ENCODE assay signal across 36 cellular contexts in the genomic region with DNA sequence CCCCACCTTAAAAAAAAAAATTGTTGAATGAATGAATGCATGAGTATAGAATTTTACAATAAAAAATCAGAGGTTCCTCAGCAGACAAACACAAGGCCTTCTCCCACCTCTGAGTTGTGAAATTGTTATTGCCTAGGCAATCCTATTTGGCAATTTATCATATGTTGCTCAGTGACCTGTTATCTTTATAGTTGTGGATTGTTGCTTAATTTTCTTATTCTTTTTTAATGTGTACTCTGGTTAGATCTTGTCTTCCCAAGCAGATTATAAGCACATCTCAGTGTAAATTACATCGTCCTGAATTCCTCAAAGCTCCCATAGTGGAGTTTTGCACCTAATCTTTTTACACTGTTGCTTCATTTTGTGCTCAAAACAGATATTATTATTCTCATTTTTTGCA.
DNase-seq lines count a peak whose midpoint lies in the region; ATAC-seq and TF ChIP-seq lines count a peak whose summit lies in the region.
"Had no signal": no experiment of that assay in that cellular context is flagged by ENCODE, and none has a peak within 500 bp of the region (broad histone marks: within the 10 kb centered on the region; RNA-seq: fewer than 3 reads in every experiment).

No MANE protein-coding gene starts in this region.

- DNase-seq in SIG-M5 treated with dmso at 0.1 percent for 504 hours (lab: John Stamatoyannopoulos, UW; ENCODE audit: unreplicated experiment) (peak; percentile 56), SIG-M5 (lab: John Stamatoyannopoulos, UW) (no peak), NOMO-1 treated with DMSO at 0.1 percent for 48 hours (lab: John Stamatoyannopoulos, UW; ENCODE audit: unreplicated experiment) (peak; percentile 50), endodermal cell (no peak), omental fat pad (ENCODE audit: low spot score) (no peak), DMS79 treated with DMSO at 0.1 percent for 48 hours (lab: John Stamatoyannopoulos, UW) (no peak), islet precursor cell (no peak)
- DNase-seq: activated B cell treated with CpG ODN at 0.5 μM for 24 hours; activated CD4-positive, alpha-beta T cell treated with anti-CD3 and anti-CD28 coated beads, Interleukin-2, amount 50 U/mL, for 1 hour; activated gamma-delta T cell treated with Interleukin-2 at 50 U/mL for 16 hours; activated naive CD8-positive, alpha-beta T cell treated with anti-CD3 and anti-CD28 coated beads, Interleukin-2, amount 10 ng/mL, durations not matched to agents 7 days and 5 days; activated T-cell treated with anti-CD3 and anti-CD28 coated beads, Interleukin-2, amount 50 U/mL, for 24 hours; C1 segment of cervical spinal cord; Caco-2; DMS53; foreskin melanocyte; H9; heart right ventricle; kidney glomerular epithelial cell; NCI-H1694; NCI-H2171; NCI-H510A treated with DMSO at 0.1 percent for 48 hours; nephron progenitor cell; ovary; Peyer's patch; SHP77; stimulated activated CD4-positive, alpha-beta T cell treated with anti-CD3 and anti-CD28 coated beads, Interleukin-2, amount 100 ng/mL, for 24 hours; testis had no signal

- H3K27ac ChIP-seq in endodermal cell (ENCODE audit: low read depth, low read length) = no peak overlapping the region
- H3K27ac ChIP-seq: 22Rv1, cardiac muscle cell, coronary artery, Peyer's patch, right atrium auricular region, testis had no signal

- no peak overlapping the region for H3K9ac ChIP-seq in endodermal cell (ENCODE audit: extremely low read depth, low read length, poor library complexity, severe bottlenecking)

- H3K4me3 Mint-ChIP-seq in endodermal cell = no peak overlapping the region
- H3K4me3 Mint-ChIP-seq: activated B cell treated with CpG ODN at 0.5 μM for 24 hours; activated naive CD8-positive, alpha-beta T cell treated with anti-CD3 and anti-CD28 coated beads, Interleukin-2, amount 10 ng/mL, durations not matched to agents 7 days and 5 days; activated T-cell treated with anti-CD3 and anti-CD28 coated beads, Interleukin-2, amount 50 U/mL, for 24 hours; H9; nephron progenitor cell; stimulated activated naive CD8-positive, alpha-beta T cell treated with anti-CD3 and anti-CD28 coated beads, Interleukin-15, Interleukin-2, amounts not matched to agents 100 ng/mL and 50 ng/mL, for 24 hours had no signal

- H3K27me3 ChIP-seq in endodermal cell (ENCODE audit: control insufficient read depth, insufficient read depth, low read length, poor library complexity, severe bottlenecking) = no peaks in the 10 kb centered on the region
- H3K27me3 ChIP-seq: cardiac muscle cell, ovary, Peyer's patch, right atrium auricular region, testis had no signal

- peak overlapping the region; percentile 6 for H3K27ac Mint-ChIP-seq in endodermal cell
- H3K27ac Mint-ChIP-seq: activated B cell treated with CpG ODN at 0.5 μM for 24 hours; activated naive CD8-positive, alpha-beta T cell treated with anti-CD3 and anti-CD28 coated beads, Interleukin-2, amount 10 ng/mL, durations not matched to agents 7 days and 5 days; activated T-cell treated with anti-CD3 and anti-CD28 coated beads, Interleukin-2, amount 50 U/mL, for 24 hours; H9; nephron progenitor cell; stimulated activated naive CD8-positive, alpha-beta T cell treated with anti-CD3 and anti-CD28 coated beads, Interleukin-15, Interleukin-2, amounts not matched to agents 100 ng/mL and 50 ng/mL, for 24 hours had no signal

- no peaks in the 10 kb centered on the region for H3K36me3 ChIP-seq in endodermal cell (ENCODE audit: control insufficient read depth, insufficient read depth, low read length)
- H3K36me3 ChIP-seq: cardiac muscle cell, heart right ventricle, ovary, Peyer's patch, right atrium auricular region had no signal

- peaks cover 3% of the 10 kb centered on the region for H3K4me1 ChIP-seq in endodermal cell (ENCODE audit: control insufficient read depth, insufficient read depth, low read length)
- H3K4me1 ChIP-seq: Peyer's patch, right atrium auricular region had no signal

- TF ChIP-seq CTCF in endodermal cell (conservative IDR thresholded peaks at IDR 0.05) (no peak), omental fat pad (IDR thresholded peaks at IDR 0.05) (no peak)

- H3K9me3 Mint-ChIP-seq in endodermal cell = no peaks in the 10 kb centered on the region
- H3K9me3 Mint-ChIP-seq: activated B cell treated with CpG ODN at 0.5 μM for 24 hours; activated naive CD8-positive, alpha-beta T cell treated with anti-CD3 and anti-CD28 coated beads, Interleukin-2, amount 10 ng/mL, durations not matched to agents 7 days and 5 days; activated T-cell treated with anti-CD3 and anti-CD28 coated beads, Interleukin-2, amount 50 U/mL, for 24 hours; H9; nephron progenitor cell; stimulated activated naive CD8-positive, alpha-beta T cell treated with anti-CD3 and anti-CD28 coated beads, Interleukin-15, Interleukin-2, amounts not matched to agents 100 ng/mL and 50 ng/mL, for 24 hours had no signal

- no peaks in the 10 kb centered on the region for H3K9me3 ChIP-seq in endodermal cell (ENCODE audit: control insufficient read depth, low read length)
- H3K9me3 ChIP-seq: Caco-2, heart right ventricle, ovary, Peyer's patch, right atrium auricular region, testis had no signal

- no peaks in the 10 kb centered on the region for H3K27me3 Mint-ChIP-seq in endodermal cell (ENCODE audit: insufficient read depth)
- H3K27me3 Mint-ChIP-seq: activated B cell treated with CpG ODN at 0.5 μM for 24 hours; activated naive CD8-positive, alpha-beta T cell treated with anti-CD3 and anti-CD28 coated beads, Interleukin-2, amount 10 ng/mL, durations not matched to agents 7 days and 5 days; activated T-cell treated with anti-CD3 and anti-CD28 coated beads, Interleukin-2, amount 50 U/mL, for 24 hours; stimulated activated naive CD8-positive, alpha-beta T cell treated with anti-CD3 and anti-CD28 coated beads, Interleukin-15, Interleukin-2, amounts not matched to agents 100 ng/mL and 50 ng/mL, for 24 hours had no signal

- 89 to 97% methylated on average over 1 of the region's 1 CpG for WGBS in endodermal cell (ENCODE audit: insufficient coverage in 1 of 2, insufficient read length in 1 of 2), 2 experiments

- H3K4me3 ChIP-seq in endodermal cell (ENCODE audit: low read length) = no peak overlapping the region
- H3K4me3 ChIP-seq: cardiac muscle cell, coronary artery, heart right ventricle, lung, ovary, Peyer's patch, right atrium auricular region, testis had no signal

- peaks cover 17% of the 10 kb centered on the region for H3K36me3 Mint-ChIP-seq in endodermal cell (ENCODE audit: low read depth)
- H3K36me3 Mint-ChIP-seq: activated naive CD8-positive, alpha-beta T cell treated with anti-CD3 and anti-CD28 coated beads, Interleukin-2, amount 10 ng/mL, durations not matched to agents 7 days and 5 days had no signal

- H3K4me1 Mint-ChIP-seq in endodermal cell = peaks cover 24% of the 10 kb centered on the region

- ATAC-seq in omental fat pad (ENCODE audit: low FRiP score) (peak; percentile 80), HG03135 (IDR thresholded peaks at IDR 0.05; ENCODE audit: unreplicated experiment) (no peak)
- ATAC-seq: esophagus mucosa, heart right ventricle had no signal

Comparison
In these comparisons a context has a peak if more than half of its experiments do, and no peak if none do; other contexts are left out.
1. DNase-seq: peak in SIG-M5 treated with dmso at 0.1 percent for 504 hours (single experiment) and NOMO-1 treated with DMSO at 0.1 percent for 48 hours (single experiment); none in SIG-M5 (single experiment), endodermal cell (single experiment), omental fat pad (single experiment), DMS79 treated with DMSO at 0.1 percent for 48 hours (single experiment) and islet precursor cell (single experiment).